1 cellular context compared by ENCODE assay signal in the genomic region with DNA sequence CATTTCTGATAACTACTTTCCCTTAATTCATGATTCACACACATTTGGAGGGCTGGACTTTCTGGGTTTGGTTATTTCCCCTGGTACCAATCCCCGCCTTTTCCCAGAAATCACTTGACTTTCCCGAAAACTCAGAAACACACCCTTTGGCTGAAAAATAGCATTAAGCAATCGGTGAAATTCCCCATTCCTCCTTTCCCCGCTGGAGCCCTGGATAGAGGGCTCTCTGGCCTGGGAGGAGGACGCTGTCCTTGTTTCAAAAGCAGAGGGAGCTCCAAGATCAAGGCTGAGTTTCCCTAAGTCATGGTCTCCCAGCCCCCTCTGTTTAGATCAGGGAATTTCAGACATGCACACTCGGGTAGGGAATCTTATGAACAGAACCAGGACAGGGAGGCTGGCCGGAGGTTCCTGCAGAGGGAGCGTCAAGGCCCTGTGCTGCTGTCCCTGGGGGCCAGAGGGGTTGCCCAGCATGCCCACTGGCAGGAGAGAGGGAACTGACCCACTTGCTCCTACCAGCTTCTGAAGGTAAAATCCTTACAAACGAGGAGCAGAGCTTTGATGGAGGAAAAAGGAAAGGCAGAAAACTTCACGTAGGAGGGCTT.
TF ChIP-seq lines count a peak whose summit lies in the region.

TSS of gene C1S (plus strand) at position 366 of the 602 bp plus-strand sequence. CDS start 1,195 bp downstream, outside the sequence.

TF ChIP-seq in HepG2, 621 proteins besides CTCF, POLR2A, EP300 and RAD21 (continued from another document and continues in another):
- TF ChIP-seq ZNF280B (CRISPR knock-in tag; IDR thresholded peaks at IDR 0.05; ENCODE audit: borderline replicate concordance) = no peak
- TF ChIP-seq, protein P1, sequence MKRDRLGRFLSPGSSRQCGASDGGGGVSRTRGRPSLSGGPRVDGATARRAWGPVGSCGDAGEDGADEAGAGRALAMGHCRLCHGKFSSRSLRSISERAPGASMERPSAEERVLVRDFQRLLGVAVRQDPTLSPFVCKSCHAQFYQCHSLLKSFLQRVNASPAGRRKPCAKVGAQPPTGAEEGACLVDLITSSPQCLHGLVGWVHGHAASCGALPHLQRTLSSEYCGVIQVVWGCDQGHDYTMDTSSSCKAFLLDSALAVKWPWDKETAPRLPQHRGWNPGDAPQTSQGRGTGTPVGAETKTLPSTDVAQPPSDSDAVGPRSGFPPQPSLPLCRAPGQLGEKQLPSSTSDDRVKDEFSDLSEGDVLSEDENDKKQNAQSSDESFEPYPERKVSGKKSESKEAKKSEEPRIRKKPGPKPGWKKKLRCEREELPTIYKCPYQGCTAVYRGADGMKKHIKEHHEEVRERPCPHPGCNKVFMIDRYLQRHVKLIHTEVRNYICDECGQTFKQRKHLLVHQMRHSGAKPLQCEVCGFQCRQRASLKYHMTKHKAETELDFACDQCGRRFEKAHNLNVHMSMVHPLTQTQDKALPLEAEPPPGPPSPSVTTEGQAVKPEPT (CRISPR knock-in tag; IDR thresholded peaks at IDR 0.05; ENCODE audit: low read depth) = no peak
- TF ChIP-seq, protein P2, sequence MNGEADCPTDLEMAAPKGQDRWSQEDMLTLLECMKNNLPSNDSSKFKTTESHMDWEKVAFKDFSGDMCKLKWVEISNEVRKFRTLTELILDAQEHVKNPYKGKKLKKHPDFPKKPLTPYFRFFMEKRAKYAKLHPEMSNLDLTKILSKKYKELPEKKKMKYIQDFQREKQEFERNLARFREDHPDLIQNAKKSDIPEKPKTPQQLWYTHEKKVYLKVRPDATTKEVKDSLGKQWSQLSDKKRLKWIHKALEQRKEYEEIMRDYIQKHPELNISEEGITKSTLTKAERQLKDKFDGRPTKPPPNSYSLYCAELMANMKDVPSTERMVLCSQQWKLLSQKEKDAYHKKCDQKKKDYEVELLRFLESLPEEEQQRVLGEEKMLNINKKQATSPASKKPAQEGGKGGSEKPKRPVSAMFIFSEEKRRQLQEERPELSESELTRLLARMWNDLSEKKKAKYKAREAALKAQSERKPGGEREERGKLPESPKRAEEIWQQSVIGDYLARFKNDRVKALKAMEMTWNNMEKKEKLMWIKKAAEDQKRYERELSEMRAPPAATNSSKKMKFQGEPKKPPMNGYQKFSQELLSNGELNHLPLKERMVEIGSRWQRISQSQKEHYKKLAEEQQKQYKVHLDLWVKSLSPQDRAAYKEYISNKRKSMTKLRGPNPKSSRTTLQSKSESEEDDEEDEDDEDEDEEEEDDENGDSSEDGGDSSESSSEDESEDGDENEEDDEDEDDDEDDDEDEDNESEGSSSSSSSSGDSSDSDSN (CRISPR knock-in tag; IDR thresholded peaks at IDR 0.05) = peak; percentile 10; the same call in 1 of the 2 replicates
- no peak for TF ChIP-seq SSRP1 (CRISPR knock-in tag; IDR thresholded peaks at IDR 0.05)
- TF ChIP-seq, protein P3, sequence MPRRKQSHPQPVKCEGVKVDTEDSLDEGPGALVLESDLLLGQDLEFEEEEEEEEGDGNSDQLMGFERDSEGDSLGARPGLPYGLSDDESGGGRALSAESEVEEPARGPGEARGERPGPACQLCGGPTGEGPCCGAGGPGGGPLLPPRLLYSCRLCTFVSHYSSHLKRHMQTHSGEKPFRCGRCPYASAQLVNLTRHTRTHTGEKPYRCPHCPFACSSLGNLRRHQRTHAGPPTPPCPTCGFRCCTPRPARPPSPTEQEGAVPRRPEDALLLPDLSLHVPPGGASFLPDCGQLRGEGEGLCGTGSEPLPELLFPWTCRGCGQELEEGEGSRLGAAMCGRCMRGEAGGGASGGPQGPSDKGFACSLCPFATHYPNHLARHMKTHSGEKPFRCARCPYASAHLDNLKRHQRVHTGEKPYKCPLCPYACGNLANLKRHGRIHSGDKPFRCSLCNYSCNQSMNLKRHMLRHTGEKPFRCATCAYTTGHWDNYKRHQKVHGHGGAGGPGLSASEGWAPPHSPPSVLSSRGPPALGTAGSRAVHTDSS (CRISPR knock-in tag; conservative IDR thresholded peaks at IDR 0.05) = no peak
- peak; percentile 19; the same call in 1 of the 2 replicates for TF ChIP-seq TBX2 (CRISPR knock-in tag; IDR thresholded peaks at IDR 0.05; ENCODE audit: borderline replicate concordance)
- no peak for TF ChIP-seq CHCHD3 (CRISPR knock-in tag; IDR thresholded peaks at IDR 0.05)
- no peak for TF ChIP-seq TIGD3 (CRISPR knock-in tag; IDR thresholded peaks at IDR 0.05; ENCODE audit: borderline replicate concordance)
- TF ChIP-seq ZBED4 (CRISPR knock-in tag; IDR thresholded peaks at IDR 0.05; ENCODE audit: borderline replicate concordance) = peak; percentile 70; the same call in 1 of the 2 replicates
- no peak for TF ChIP-seq ZNF530 (CRISPR knock-in tag; IDR thresholded peaks at IDR 0.05; ENCODE audit: low read depth)
- TF ChIP-seq CEBPB (IDR thresholded peaks at IDR 0.05; ENCODE audit: borderline replicate concordance, low read depth, low read length) = peak; percentile 73
- TF ChIP-seq, protein P4, sequence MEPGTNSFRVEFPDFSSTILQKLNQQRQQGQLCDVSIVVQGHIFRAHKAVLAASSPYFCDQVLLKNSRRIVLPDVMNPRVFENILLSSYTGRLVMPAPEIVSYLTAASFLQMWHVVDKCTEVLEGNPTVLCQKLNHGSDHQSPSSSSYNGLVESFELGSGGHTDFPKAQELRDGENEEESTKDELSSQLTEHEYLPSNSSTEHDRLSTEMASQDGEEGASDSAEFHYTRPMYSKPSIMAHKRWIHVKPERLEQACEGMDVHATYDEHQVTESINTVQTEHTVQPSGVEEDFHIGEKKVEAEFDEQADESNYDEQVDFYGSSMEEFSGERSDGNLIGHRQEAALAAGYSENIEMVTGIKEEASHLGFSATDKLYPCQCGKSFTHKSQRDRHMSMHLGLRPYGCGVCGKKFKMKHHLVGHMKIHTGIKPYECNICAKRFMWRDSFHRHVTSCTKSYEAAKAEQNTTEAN (CRISPR knock-in tag; conservative IDR thresholded peaks at IDR 0.05) = no peak
- TF ChIP-seq, protein P5, sequence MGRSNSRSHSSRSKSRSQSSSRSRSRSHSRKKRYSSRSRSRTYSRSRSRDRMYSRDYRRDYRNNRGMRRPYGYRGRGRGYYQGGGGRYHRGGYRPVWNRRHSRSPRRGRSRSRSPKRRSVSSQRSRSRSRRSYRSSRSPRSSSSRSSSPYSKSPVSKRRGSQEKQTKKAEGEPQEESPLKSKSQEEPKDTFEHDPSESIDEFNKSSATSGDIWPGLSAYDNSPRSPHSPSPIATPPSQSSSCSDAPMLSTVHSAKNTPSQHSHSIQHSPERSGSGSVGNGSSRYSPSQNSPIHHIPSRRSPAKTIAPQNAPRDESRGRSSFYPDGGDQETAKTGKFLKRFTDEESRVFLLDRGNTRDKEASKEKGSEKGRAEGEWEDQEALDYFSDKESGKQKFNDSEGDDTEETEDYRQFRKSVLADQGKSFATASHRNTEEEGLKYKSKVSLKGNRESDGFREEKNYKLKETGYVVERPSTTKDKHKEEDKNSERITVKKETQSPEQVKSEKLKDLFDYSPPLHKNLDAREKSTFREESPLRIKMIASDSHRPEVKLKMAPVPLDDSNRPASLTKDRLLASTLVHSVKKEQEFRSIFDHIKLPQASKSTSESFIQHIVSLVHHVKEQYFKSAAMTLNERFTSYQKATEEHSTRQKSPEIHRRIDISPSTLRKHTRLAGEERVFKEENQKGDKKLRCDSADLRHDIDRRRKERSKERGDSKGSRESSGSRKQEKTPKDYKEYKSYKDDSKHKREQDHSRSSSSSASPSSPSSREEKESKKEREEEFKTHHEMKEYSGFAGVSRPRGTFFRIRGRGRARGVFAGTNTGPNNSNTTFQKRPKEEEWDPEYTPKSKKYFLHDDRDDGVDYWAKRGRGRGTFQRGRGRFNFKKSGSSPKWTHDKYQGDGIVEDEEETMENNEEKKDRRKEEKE (IDR thresholded peaks at IDR 0.05) = no peak
- TF ChIP-seq, protein P6, sequence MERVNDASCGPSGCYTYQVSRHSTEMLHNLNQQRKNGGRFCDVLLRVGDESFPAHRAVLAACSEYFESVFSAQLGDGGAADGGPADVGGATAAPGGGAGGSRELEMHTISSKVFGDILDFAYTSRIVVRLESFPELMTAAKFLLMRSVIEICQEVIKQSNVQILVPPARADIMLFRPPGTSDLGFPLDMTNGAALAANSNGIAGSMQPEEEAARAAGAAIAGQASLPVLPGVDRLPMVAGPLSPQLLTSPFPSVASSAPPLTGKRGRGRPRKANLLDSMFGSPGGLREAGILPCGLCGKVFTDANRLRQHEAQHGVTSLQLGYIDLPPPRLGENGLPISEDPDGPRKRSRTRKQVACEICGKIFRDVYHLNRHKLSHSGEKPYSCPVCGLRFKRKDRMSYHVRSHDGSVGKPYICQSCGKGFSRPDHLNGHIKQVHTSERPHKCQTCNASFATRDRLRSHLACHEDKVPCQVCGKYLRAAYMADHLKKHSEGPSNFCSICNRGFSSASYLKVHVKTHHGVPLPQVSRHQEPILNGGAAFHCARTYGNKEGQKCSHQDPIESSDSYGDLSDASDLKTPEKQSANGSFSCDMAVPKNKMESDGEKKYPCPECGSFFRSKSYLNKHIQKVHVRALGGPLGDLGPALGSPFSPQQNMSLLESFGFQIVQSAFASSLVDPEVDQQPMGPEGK (CRISPR knock-in tag; IDR thresholded peaks at IDR 0.05) = peak; percentile 66
- TF ChIP-seq MAX (IDR thresholded peaks at IDR 0.05) = peak; percentile 50
- TF ChIP-seq PBX3 (CRISPR knock-in tag; IDR thresholded peaks at IDR 0.05; ENCODE audit: borderline replicate concordance) = no peak
- TF ChIP-seq SMC3 (IDR thresholded peaks at IDR 0.05; ENCODE audit: low read length) = peak; percentile 98
- 0 out of 2 replicates have a peak, but pooled peaks have one; percentile 65 for TF ChIP-seq IRF9 (CRISPR knock-in tag; IDR thresholded peaks at IDR 0.05; ENCODE audit: borderline replicate concordance)
- TF ChIP-seq ZBTB7A (CRISPR knock-in tag; IDR thresholded peaks at IDR 0.05) = no peak
- TF ChIP-seq KLF16 (CRISPR knock-in tag; IDR thresholded peaks at IDR 0.05) = peak in 1 of 2 experiments; percentile 40; a peak in 1 of 4 replicates
- peak; percentile 50 for TF ChIP-seq TBL1XR1 (IDR thresholded peaks at IDR 0.05; ENCODE audit: borderline replicate concordance, low read length, partially characterized antibody)
- TF ChIP-seq IRF2 (CRISPR knock-in tag; IDR thresholded peaks at IDR 0.05) = 0 out of 2 replicates have a peak, but pooled peaks have one; percentile 41
- TF ChIP-seq RARA (CRISPR knock-in tag; IDR thresholded peaks at IDR 0.05) = 0 out of 2 replicates have a peak, but pooled peaks have one; percentile 9
- TF ChIP-seq MIXL1 (CRISPR knock-in tag; IDR thresholded peaks at IDR 0.05) = 0 out of 2 replicates have a peak, but pooled peaks have one; percentile 26
- TF ChIP-seq PHF21A (CRISPR knock-in tag; IDR thresholded peaks at IDR 0.05) = peak; percentile 50
- peak; percentile 61; the same call in 1 of the 2 replicates for TF ChIP-seq ISL2 (CRISPR knock-in tag; IDR thresholded peaks at IDR 0.05)
